ENCODE assay signal across 8 cellular contexts in genomic region chr20:53001502-53002301, GRCh38. TPM values are rescaled to one million over a fixed set of nuclear protein-coding genes. Genes with fewer than 3 reads are reported as not detected.
DNase-seq lines count a peak whose midpoint lies in the region; ATAC-seq and TF ChIP-seq lines count a peak whose summit lies in the region.

No MANE protein-coding gene starts in this region.

- no peaks in the 10 kb centered on the region for H3K4me1 ChIP-seq in psoas muscle

- H3K27ac Mint-ChIP-seq in activated CD4-positive, alpha-beta T cell treated with anti-CD3 and anti-CD28 coated beads, Interleukin-2, amount 10 ng/mL, durations not matched to agents 7 days and 5 days = peak overlapping the region; percentile 96
- H3K27ac Mint-ChIP-seq in stimulated activated memory B cell treated with anti-CD40 and anti-IgM and Interleukin-4, amounts not matched to agents 10 μg/mL and 1 μg/mL and 100 μg/mL, for 72 hours = peak overlapping the region; percentile 90

- H3K27me3 ChIP-seq in psoas muscle (ENCODE audit: insufficient read depth in 3 of 3, low read length in 2 of 3) = no peaks in the 10 kb centered on the region

- ATAC-seq in HG02885 (IDR thresholded peaks at IDR 0.05; ENCODE audit: poor library complexity, unreplicated experiment) (peak; percentile 74), psoas muscle (no peak)
- peak; percentile 85 for ATAC-seq in stimulated activated memory B cell treated with anti-CD40 and anti-IgM and Interleukin-4, amounts not matched to agents 10 μg/mL and 1 μg/mL and 100 μg/mL, for 72 hours

- CTCF ChIA-PET in activated CD4-positive, alpha-beta T cell treated with anti-CD3 and anti-CD28 coated beads, Interleukin-2, amount 10 ng/mL, durations not matched to agents 7 days and 5 days (lab: Charles Lee) = interaction anchor here (0.6 to 1.5 kb wide), 4 partner anchors 11 to 475 kb away, joined by 3 read pairs; no protein-coding TSS in a partner anchor

- H3K27ac ChIP-seq in psoas muscle = no peak overlapping the region

- WGBS in psoas muscle, 3 donors = 44 to 46% (median 44%) methylated on average over 9 of the region's 9 CpGs

- DNase-seq in activated CD4-positive, alpha-beta T cell treated with anti-CD3 and anti-CD28 coated beads, Interleukin-2, amount 10 ng/mL, durations not matched to agents 7 days and 5 days = peak; percentile 10
- DNase-seq in activated CD4-positive, alpha-beta T cell treated with anti-CD3 and anti-CD28 coated beads, Interleukin-2, amount 50 U/mL, for 1 hour = no peak
- DNase-seq in activated T-cell treated with anti-CD3 and anti-CD28 coated beads, Interleukin-2, amount 50 U/mL, for 48 hours = peak; percentile 34 to 35
- no peak for DNase-seq in NCI-H1930 (lab: John Stamatoyannopoulos, UW)
- DNase-seq in dermis blood vessel endothelial cell = no peak
- DNase-seq in psoas muscle = no peak

- no peak overlapping the region for H3K4me3 ChIP-seq in psoas muscle

- no peaks in the 10 kb centered on the region for H3K36me3 ChIP-seq in psoas muscle (ENCODE audit: insufficient read depth in 1 of 2, low read depth in 1 of 2)

- no peaks in the 10 kb centered on the region for H3K9me3 ChIP-seq in psoas muscle

- H3K4me1 Mint-ChIP-seq in activated CD4-positive, alpha-beta T cell treated with anti-CD3 and anti-CD28 coated beads, Interleukin-2, amount 10 ng/mL, durations not matched to agents 7 days and 5 days = peaks cover 45% of the 10 kb centered on the region
- H3K4me1 Mint-ChIP-seq in stimulated activated memory B cell treated with anti-CD40 and anti-IgM and Interleukin-4, amounts not matched to agents 10 μg/mL and 1 μg/mL and 100 μg/mL, for 72 hours = peaks cover 22% of the 10 kb centered on the region

- H3K4me3 Mint-ChIP-seq in activated CD4-positive, alpha-beta T cell treated with anti-CD3 and anti-CD28 coated beads, Interleukin-2, amount 10 ng/mL, durations not matched to agents 7 days and 5 days = peak overlapping the region; percentile 61
- H3K4me3 Mint-ChIP-seq in stimulated activated memory B cell treated with anti-CD40 and anti-IgM and Interleukin-4, amounts not matched to agents 10 μg/mL and 1 μg/mL and 100 μg/mL, for 72 hours = peak overlapping the region; percentile 72

- no peak for TF ChIP-seq CTCF in psoas muscle (IDR thresholded peaks at IDR 0.05)

- H3K36me3 Mint-ChIP-seq in activated CD4-positive, alpha-beta T cell treated with anti-CD3 and anti-CD28 coated beads, Interleukin-2, amount 10 ng/mL, durations not matched to agents 7 days and 5 days (ENCODE audit: low read depth) = peaks cover 4% of the 10 kb centered on the region
- no peaks in the 10 kb centered on the region for H3K36me3 Mint-ChIP-seq in stimulated activated memory B cell treated with anti-CD40 and anti-IgM and Interleukin-4, amounts not matched to agents 10 μg/mL and 1 μg/mL and 100 μg/mL, for 72 hours

- no peaks in the 10 kb centered on the region for H3K9me3 Mint-ChIP-seq in activated CD4-positive, alpha-beta T cell treated with anti-CD3 and anti-CD28 coated beads, Interleukin-2, amount 10 ng/mL, durations not matched to agents 7 days and 5 days
- no peaks in the 10 kb centered on the region for H3K9me3 Mint-ChIP-seq in stimulated activated memory B cell treated with anti-CD40 and anti-IgM and Interleukin-4, amounts not matched to agents 10 μg/mL and 1 μg/mL and 100 μg/mL, for 72 hours

- no peaks in the 10 kb centered on the region for H3K27me3 Mint-ChIP-seq in activated CD4-positive, alpha-beta T cell treated with anti-CD3 and anti-CD28 coated beads, Interleukin-2, amount 10 ng/mL, durations not matched to agents 7 days and 5 days
- no peaks in the 10 kb centered on the region for H3K27me3 Mint-ChIP-seq in stimulated activated memory B cell treated with anti-CD40 and anti-IgM and Interleukin-4, amounts not matched to agents 10 μg/mL and 1 μg/mL and 100 μg/mL, for 72 hours

- intact Hi-C loops in psoas muscle (cut with DNase I) = no loop called here

- POLR2A ChIA-PET in activated CD4-positive, alpha-beta T cell treated with anti-CD3 and anti-CD28 coated beads, Interleukin-2, amount 10 ng/mL, durations not matched to agents 7 days and 5 days (lab: Charles Lee) = interaction anchor here (0.6 kb wide), 2 partner anchors 23 to 38 kb away, joined by 3 read pairs; no protein-coding TSS in a partner anchor

RNA-seq across cellular contexts. Expression of gene TSHZ2, which starts 29.5 kb away (rescaled TPM):
- 1 to 10 TPM; 8.1 to 9.2 TPM for total RNA-seq in activated CD4-positive, alpha-beta T cell treated with anti-CD3 and anti-CD28 coated beads, Interleukin-2, amount 10 ng/mL, durations not matched to agents 7 days and 5 days
- 1.5 and 1.9 TPM in 2 replicates for total RNA-seq in dermis blood vessel endothelial cell
- 1 to 10 TPM; 1.9 to 7.5 (median 3.6) TPM for total RNA-seq in psoas muscle
- polyA plus RNA-seq in psoas muscle = under 1 TPM; 0.39 to 0.94 (median 0.66) TPM

Comparison
In these comparisons a context has a peak if more than half of its experiments do, and no peak if none do; other contexts are left out.
1. DNase-seq: peak in activated CD4-positive, alpha-beta T cell treated with anti-CD3 and anti-CD28 coated beads, Interleukin-2, amount 10 ng/mL, durations not matched to agents 7 days and 5 days (single experiment) and activated T-cell treated with anti-CD3 and anti-CD28 coated beads, Interleukin-2, amount 50 U/mL, for 48 hours (2 of 2); none in activated CD4-positive, alpha-beta T cell treated with anti-CD3 and anti-CD28 coated beads, Interleukin-2, amount 50 U/mL, for 1 hour (single experiment), NCI-H1930 (0 of 2), dermis blood vessel endothelial cell (single experiment) and psoas muscle (0 of 2).
2. ATAC-seq: peak in HG02885 (single experiment) and stimulated activated memory B cell treated with anti-CD40 and anti-IgM and Interleukin-4, amounts not matched to agents 10 μg/mL and 1 μg/mL and 100 μg/mL, for 72 hours (single experiment); none in psoas muscle (0 of 4).